4 cellular contexts compared by ENCODE assay signal in the genomic region with DNA sequence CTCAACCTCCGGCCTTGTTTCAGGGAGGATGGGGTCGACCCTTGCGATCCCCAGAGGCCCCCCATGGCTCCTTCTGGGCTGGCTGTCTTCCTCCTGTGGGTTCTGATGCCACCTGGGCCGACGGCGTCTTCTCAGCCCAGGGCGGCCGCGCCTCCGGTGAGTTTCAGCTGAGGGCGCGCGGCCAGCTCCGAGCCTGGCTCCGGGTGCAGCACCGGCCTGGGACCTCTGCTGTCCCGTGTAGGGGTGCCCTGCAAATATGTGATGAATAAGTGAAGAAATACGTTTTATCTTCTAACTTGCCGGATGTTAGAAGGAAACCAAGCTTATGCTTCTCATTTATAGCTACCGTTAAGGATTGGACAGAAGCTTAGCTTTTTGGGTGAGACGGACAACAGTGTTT. TPM values are rescaled to one million over a fixed set of nuclear protein-coding genes. Genes with fewer than 3 reads are reported as not detected.
"Had no signal": no experiment of that assay in that cellular context is flagged by ENCODE, and none has a peak within 500 bp of the region (broad histone marks: within the 10 kb centered on the region; RNA-seq: fewer than 3 reads in every experiment).

No MANE protein-coding gene starts in this region.

RNA-seq across cellular contexts. Expression of a gene that starts 4.4 kb away (rescaled TPM):
- total RNA-seq: K562, M059J, SK-MEL-5 had no signal

RNA-seq across cellular contexts. Expression of a gene that starts 42.6 kb away (rescaled TPM):
- total RNA-seq: SK-MEL-5 had no signal

RNA-seq across cellular contexts. Expression of a gene that starts 56.8 kb away (rescaled TPM):
- total RNA-seq: HT1080, K562, M059J had no signal
